In genomic region chr7:106588576-106589494, GRCh38 we compare ENCODE assay signal across 12 cellular contexts.
"Had no signal": no experiment of that assay in that cellular context is flagged by ENCODE, and none has a peak within 500 bp of the region (broad histone marks: within the 10 kb centered on the region; RNA-seq: fewer than 3 reads in every experiment).

No MANE protein-coding gene starts in this region.

- H3K27ac ChIP-seq: colonic mucosa, thyroid gland, VCaP had no signal

- H3K27me3 ChIP-seq: colonic mucosa, thyroid gland had no signal

- FAIRE-seq: small intestine had no signal

- H3K4me1 ChIP-seq: colonic mucosa had no signal

- H3K36me3 ChIP-seq: colonic mucosa, thyroid gland had no signal

- ATAC-seq: activated CD4-positive, alpha-beta T cell treated with anti-CD3 and anti-CD28 coated beads for 36 hours; activated CD8-positive, alpha-beta T cell treated with anti-CD3 and anti-CD28 coated beads for 36 hours; naive thymus-derived CD4-positive, alpha-beta T cell had no signal

- H3K4me3 ChIP-seq: colonic mucosa, lung, thyroid gland had no signal

- DNase-seq: activated CD4-positive, alpha-beta T cell treated with anti-CD3 and anti-CD28 coated beads for 36 hours; activated CD8-positive, alpha-beta memory T cell treated with anti-CD3 and anti-CD28 coated beads, Interleukin-2, amount 50 U/mL, for 4 hours; activated CD8-positive, alpha-beta T cell treated with anti-CD3 and anti-CD28 coated beads for 36 hours; activated naive CD4-positive, alpha-beta T cell treated with anti-CD3 and anti-CD28 coated beads for 36 hours; colonic mucosa; naive thymus-derived CD4-positive, alpha-beta T cell; right cardiac atrium; small intestine; T1000; thyroid gland had no signal

- H3K9me3 ChIP-seq: colonic mucosa, thyroid gland had no signal
